13 cellular contexts compared by ENCODE assay signal in the genomic region with DNA sequence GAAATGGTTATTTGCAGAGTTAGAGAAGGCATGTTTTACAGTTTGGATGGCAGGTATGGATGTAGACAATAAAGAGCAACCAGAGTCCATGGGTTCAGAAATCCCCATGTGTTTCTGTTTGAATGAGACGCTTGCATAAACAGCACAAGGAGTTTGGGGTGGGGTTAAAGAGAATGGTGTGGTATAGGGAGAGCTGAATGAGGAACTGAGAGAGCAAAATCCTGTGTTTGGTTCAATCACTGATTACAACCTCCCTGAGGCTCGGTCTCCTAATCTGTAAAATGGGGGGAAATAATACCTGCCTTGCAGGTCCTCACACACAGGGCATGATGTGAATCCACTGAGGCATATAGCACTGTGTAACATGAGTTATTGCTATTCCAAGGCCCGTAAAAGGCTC. TPM values are rescaled to one million over a fixed set of nuclear protein-coding genes. Genes with fewer than 3 reads are reported as not detected.
DNase-seq lines count a peak whose midpoint lies in the region; ATAC-seq and TF ChIP-seq lines count a peak whose summit lies in the region.
"Had no signal": no experiment of that assay in that cellular context is flagged by ENCODE, and none has a peak within 500 bp of the region (broad histone marks: within the 10 kb centered on the region; RNA-seq: fewer than 3 reads in every experiment).

No MANE protein-coding gene starts in this region.

- H3K27me3 ChIP-seq in left ventricle myocardium inferior (ENCODE audit: low read depth) (no peaks in the 10 kb centered on the region), tibial artery (no peaks in the 10 kb centered on the region)

- DNase-seq in left ventricle myocardium inferior, result no peak
- no peak for DNase-seq in Right ventricle myocardium inferior (ENCODE audit: missing footprints)
- no peak for DNase-seq in tibial artery
- DNase-seq in NCI-H510A (lab: John Stamatoyannopoulos, UW), result no peak
- no peak for DNase-seq in NCI-H187 (lab: John Stamatoyannopoulos, UW)
- no peak for DNase-seq in activated CD8-positive, alpha-beta memory T cell treated with anti-CD3 and anti-CD28 coated beads, Interleukin-2, amount 50 U/mL, for 48 hours
- DNase-seq: ACHN; activated naive CD4-positive, alpha-beta T cell treated with anti-CD3 and anti-CD28 coated beads, Interleukin-2, amount 10 ng/mL, durations not matched to agents 7 days and 5 days; GDM1; NCI-H69 had no signal

- TF ChIP-seq CTCF in left ventricle myocardium inferior (IDR thresholded peaks at IDR 0.05; ENCODE audit: borderline replicate concordance), result no peak
- no peak for TF ChIP-seq CTCF in tibial artery (IDR thresholded peaks at IDR 0.05)

- peaks cover 100% of the 10 kb centered on the region for H3K4me1 ChIP-seq in left ventricle myocardium inferior
- H3K4me1 ChIP-seq in tibial artery, result peaks cover 0 to 99% (median 31%) of the 10 kb centered on the region in 4 donors
- H3K4me1 ChIP-seq: prostate gland had no signal

- intact Hi-C loops in left ventricle myocardium inferior (cut with micrococcal nuclease) (no loop called here), Right ventricle myocardium inferior (cut with DNase I) (loop anchor here (5.0 kb wide), 1 partner anchor 34 kb away; no protein-coding TSS in a partner anchor), tibial artery (cut with DNase I; ENCODE audit: low total_unique reads) (no loop called here)

- H3K36me3 ChIP-seq in left ventricle myocardium inferior (peaks cover 62% of the 10 kb centered on the region), tibial artery (peaks cover 3 to 16% (median 10%) of the 10 kb centered on the region in 3 donors)
- H3K36me3 ChIP-seq: prostate gland had no signal

- ATAC-seq in Right ventricle myocardium inferior (no peak), HG02759 (IDR thresholded peaks at IDR 0.05; ENCODE audit: unreplicated experiment) (peak; percentile 83), HG03575 (IDR thresholded peaks at IDR 0.05; ENCODE audit: extremely low read depth, insufficient number of reproducible peaks, low FRiP score, unreplicated experiment) (peak; percentile 93)

- no peak overlapping the region for H3K4me3 ChIP-seq in left ventricle myocardium inferior
- H3K4me3 ChIP-seq in tibial artery, result no peak overlapping the region
- H3K4me3 ChIP-seq: prostate gland had no signal

- no peaks in the 10 kb centered on the region for H3K9me3 ChIP-seq in left ventricle myocardium inferior (replicated peaks)
- no peaks in the 10 kb centered on the region for H3K9me3 ChIP-seq in tibial artery
- H3K9me3 ChIP-seq: prostate gland had no signal

- peak overlapping the region; percentile 84 for H3K27ac ChIP-seq in left ventricle myocardium inferior (replicated peaks)
- H3K27ac ChIP-seq in tibial artery, result peak overlapping the region; percentile 23 to 51
- H3K27ac ChIP-seq: prostate gland had no signal

RNA-seq across cellular contexts. Expression of a gene that starts 23.7 kb away (rescaled TPM):
- total RNA-seq in left ventricle myocardium inferior, result 266 TPM
- 387 TPM for total RNA-seq in Right ventricle myocardium inferior

RNA-seq across cellular contexts. Expression of a gene that starts 49.0 kb away (rescaled TPM):
- total RNA-seq in left ventricle myocardium inferior, result 196 TPM
- 239 TPM for total RNA-seq in Right ventricle myocardium inferior
